8 cellular contexts compared by ENCODE assay signal in genomic region chr2:121529439-121530209, GRCh38. TPM values are rescaled to one million over a fixed set of nuclear protein-coding genes. Genes with fewer than 3 reads are reported as not detected.
DNase-seq lines count a peak whose midpoint lies in the region; ATAC-seq and TF ChIP-seq lines count a peak whose summit lies in the region.

No MANE protein-coding gene starts in this region.

- peaks cover 44% of the 10 kb centered on the region for H3K4me1 Mint-ChIP-seq in T-helper 1 cell treated with Interleukin-12 subunit alpha and Interleukin-12 subunit beta and Interleukin-4 antibody, amounts not matched to agents 30 μg/mL and 1 μg/mL, for 36 hours (ENCODE audit: low read depth)

- H3K4me3 ChIP-seq in KMS-11 (IDR thresholded peaks at IDR 0.05; ENCODE audit: insufficient read depth, low read depth, low read length) = no peak overlapping the region
- peak overlapping the region; percentile 77 for H3K4me3 ChIP-seq in lower lobe of right lung
- H3K4me3 ChIP-seq in thoracic aorta = peak overlapping the region; percentile 84

- H3K4me1 ChIP-seq in KMS-11 (ENCODE audit: low read depth, poor library complexity, severe bottlenecking) (peaks cover 41% of the 10 kb centered on the region), lower lobe of right lung (peaks cover 22% of the 10 kb centered on the region), thoracic aorta (ENCODE audit: control insufficient read depth in 1 of 2, low read depth in 2 of 2) (peaks cover 10 to 45% of the 10 kb centered on the region in 2 donors)

- H3K4me3 Mint-ChIP-seq in T-helper 1 cell treated with Interleukin-12 subunit alpha and Interleukin-12 subunit beta and Interleukin-4 antibody, amounts not matched to agents 30 μg/mL and 1 μg/mL, for 36 hours = peak overlapping the region; percentile 96

- in situ Hi-C loops in KBM-7 (cut with MboI; ENCODE audit: low pct_unique_long_range_greater_than_20kb, low sequenced_read_pairs) = no loop called here

- peak overlapping the region; percentile 100 for H3K27ac ChIP-seq in KMS-11
- peak overlapping the region; percentile 93 for H3K27ac ChIP-seq in lower lobe of right lung
- peak overlapping the region; percentile 94 to 97 for H3K27ac ChIP-seq in thoracic aorta

- H3K79me2 ChIP-seq in KMS-11 (ENCODE audit: insufficient read depth, low read depth) = peaks cover 28% of the 10 kb centered on the region; the same call in 1 of the 2 replicates

- peaks cover 3% of the 10 kb centered on the region for H3K9me3 Mint-ChIP-seq in T-helper 1 cell treated with Interleukin-12 subunit alpha and Interleukin-12 subunit beta and Interleukin-4 antibody, amounts not matched to agents 30 μg/mL and 1 μg/mL, for 36 hours

- no peaks in the 10 kb centered on the region for H4K20me1 ChIP-seq in KMS-11 (ENCODE audit: insufficient read depth)

- no peaks in the 10 kb centered on the region for H3K27me3 Mint-ChIP-seq in T-helper 1 cell treated with Interleukin-12 subunit alpha and Interleukin-12 subunit beta and Interleukin-4 antibody, amounts not matched to agents 30 μg/mL and 1 μg/mL, for 36 hours (ENCODE audit: low read depth)

- H3K27me3 ChIP-seq in KMS-11 (ENCODE audit: insufficient read depth, low read depth) = no peaks in the 10 kb centered on the region
- no peaks in the 10 kb centered on the region for H3K27me3 ChIP-seq in lower lobe of right lung (ENCODE audit: low read depth)
- no peaks in the 10 kb centered on the region for H3K27me3 ChIP-seq in thoracic aorta (replicated peaks; ENCODE audit: insufficient read depth)

- H3K27ac Mint-ChIP-seq in T-helper 1 cell treated with Interleukin-12 subunit alpha and Interleukin-12 subunit beta and Interleukin-4 antibody, amounts not matched to agents 30 μg/mL and 1 μg/mL, for 36 hours = peak overlapping the region; percentile 100

- TF ChIP-seq CTCF in KMS-11 (conservative IDR thresholded peaks at IDR 0.05; ENCODE audit: low read depth, low read length) (no peak), lower lobe of right lung (IDR thresholded peaks at IDR 0.05) (no peak), thoracic aorta (IDR thresholded peaks at IDR 0.05) (no peak)

- no peaks in the 10 kb centered on the region for H3K9me3 ChIP-seq in lower lobe of right lung
- H3K9me3 ChIP-seq in thoracic aorta = no peaks in the 10 kb centered on the region

- H3K36me3 ChIP-seq in KMS-11 (ENCODE audit: insufficient read depth) (no peaks in the 10 kb centered on the region), lower lobe of right lung (peaks cover 15% of the 10 kb centered on the region), thoracic aorta (peaks cover 1% of the 10 kb centered on the region)

- ATAC-seq in GM21515 (IDR thresholded peaks at IDR 0.05; ENCODE audit: unreplicated experiment) (peak; percentile 7), lower lobe of right lung (peak; percentile 64 to 66), thoracic aorta (ENCODE audit: insufficient number of reproducible peaks, low FRiP score, low read depth) (no peak)

- H3K9ac ChIP-seq in KMS-11 = peak overlapping the region; percentile 89; the same call in 1 of the 2 replicates

- peak overlapping the region; percentile 76 for H3K4me2 ChIP-seq in KMS-11

- intact Hi-C loops in lower lobe of right lung (cut with DNase I) = no loop called here

- H3K36me3 Mint-ChIP-seq in T-helper 1 cell treated with Interleukin-12 subunit alpha and Interleukin-12 subunit beta and Interleukin-4 antibody, amounts not matched to agents 30 μg/mL and 1 μg/mL, for 36 hours (ENCODE audit: low read depth) = peaks cover 20% of the 10 kb centered on the region

- no peak overlapping the region for H2AFZ ChIP-seq in KMS-11 (ENCODE audit: low read depth)

- DNase-seq in Daoy (ENCODE audit: low read depth) (peak; percentile 70), lower lobe of right lung (peak; percentile 64), thoracic aorta (ENCODE audit: low spot score) (peak; percentile 7), KBM-7 (no peak)
- DNase-seq in effector CD8-positive, alpha-beta T cell (lab: John Stamatoyannopoulos, UW) = peak; percentile 35

RNA-seq across cellular contexts. Expression of gene RNU4ATAC, which starts 1.1 kb away (rescaled TPM):
- total RNA-seq in Daoy (2014; rRNA removed; shearing (Covaris generic)) = under 0.01 TPM in 1 of 2 replicates, not detected in the other
- total RNA-seq in lower lobe of right lung (24.8 TPM), thoracic aorta (not detected)

Comparison
In these comparisons a context has a peak if more than half of its experiments do, and no peak if none do; other contexts are left out.
1. RNA of gene RNU4ATAC, which starts 1.1 kb away (total RNA-seq): 24.8 TPM in lower lobe of right lung (single experiment); under 0.01 TPM in Daoy and not detected in thoracic aorta; every median in the first group is over 10 times any median in the second.
2. Peak in every context shown above with its lines, with median percentiles within 50 percentile points of each other: H3K27ac ChIP-seq.